20 cellular contexts compared by ENCODE assay signal in the genomic region with DNA sequence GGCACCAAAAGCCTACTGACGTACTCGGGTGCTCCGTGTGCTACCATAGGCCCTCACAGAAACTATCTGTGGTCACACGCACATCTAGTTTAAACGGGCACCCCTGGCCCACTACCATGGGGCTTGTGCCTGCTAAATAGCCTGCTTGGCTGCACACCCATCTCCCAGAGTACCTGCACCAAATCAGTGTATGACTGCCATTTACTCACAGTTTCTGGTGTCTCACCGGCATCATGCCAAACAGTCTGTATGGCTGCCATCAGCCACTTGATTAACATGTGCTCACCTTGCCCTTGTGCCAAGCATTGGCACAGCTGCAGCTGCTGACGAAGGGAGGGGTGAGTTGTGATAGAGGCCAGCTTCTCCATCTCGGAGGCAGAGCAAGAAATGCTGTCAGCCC.
DNase-seq lines count a peak whose midpoint lies in the region; ATAC-seq and TF ChIP-seq lines count a peak whose summit lies in the region.
"Had no signal": no experiment of that assay in that cellular context is flagged by ENCODE, and none has a peak within 500 bp of the region (broad histone marks: within the 10 kb centered on the region; RNA-seq: fewer than 3 reads in every experiment).

No MANE protein-coding gene starts in this region.

- TF ChIP-seq POLR2A in gastroesophageal sphincter (IDR thresholded peaks at IDR 0.05) (no peak), stomach (IDR thresholded peaks at IDR 0.05) (no peak), suprapubic skin (IDR thresholded peaks at IDR 0.05) (no peak)

- WGBS in gastroesophageal sphincter (ENCODE audit: low coverage in 1 of 2), 2 donors = 57 to 58% methylated on average over 3 to 7 of the region's 8 CpGs
- WGBS in stomach, 5 donors = 35 to 61% (median 42%) methylated on average over 8 of the region's 8 CpGs
- WGBS in suprapubic skin = 78% methylated on average over 5 of the region's 8 CpGs

- ATAC-seq in gastroesophageal sphincter (peak; percentile 19), GM18517 (IDR thresholded peaks at IDR 0.05; ENCODE audit: unreplicated experiment) (no peak)
- ATAC-seq: activated CD8-positive, alpha-beta T cell treated with anti-CD3 and anti-CD28 coated beads, Interleukin-2, amount 10 ng/mL, durations not matched to agents 7 days and 5 days; GM12878; stimulated activated naive B cell treated with anti-CD40 and anti-IgM and Interleukin-4, amounts not matched to agents 10 μg/mL and 1 μg/mL and 100 μg/mL, for 72 hours had no signal

- H3K4me3 ChIP-seq in gastroesophageal sphincter (no peak overlapping the region), stomach (no peak overlapping the region), suprapubic skin (no peak overlapping the region)
- H3K4me3 ChIP-seq: BLaER1 treated with 17β-estradiol and CSF1 and Interleukin-3, amounts not matched to agents 10 nM and 100 nM; GM12878; sigmoid colon had no signal

- H3K4me1 ChIP-seq in gastroesophageal sphincter (no peaks in the 10 kb centered on the region), stomach (no peaks in the 10 kb centered on the region), suprapubic skin (no peaks in the 10 kb centered on the region)
- H3K4me1 ChIP-seq: BLaER1 treated with 17β-estradiol and CSF1 and Interleukin-3, amounts not matched to agents 10 nM and 100 nM; sigmoid colon had no signal

- intact Hi-C loops in stomach (cut with DNase I; ENCODE audit: low total_unique reads) = no loop called here

- TF ChIP-seq CTCF in gastroesophageal sphincter (IDR thresholded peaks at IDR 0.05) (no peak), stomach (IDR thresholded peaks at IDR 0.05) (no peak), suprapubic skin (IDR thresholded peaks at IDR 0.05) (no peak)

- H3K9me3 ChIP-seq in gastroesophageal sphincter (no peaks in the 10 kb centered on the region), stomach (no peaks in the 10 kb centered on the region), suprapubic skin (no peaks in the 10 kb centered on the region)
- H3K9me3 ChIP-seq: BLaER1 treated with 17β-estradiol and CSF1 and Interleukin-3, amounts not matched to agents 10 nM and 100 nM; sigmoid colon had no signal

- DNase-seq in NCI-H1092 treated with DMSO at 0.1 percent for 48 hours (lab: John Stamatoyannopoulos, UW) (peak; percentile 92), NCI-H2171 treated with DMSO at 0.1 percent for 48 hours (lab: John Stamatoyannopoulos, UW) (peak; percentile 61), stomach (peak; percentile 88), GM19240 (ENCODE audit: insufficient read length, low spot score) (no peak), suprapubic skin (ENCODE audit: low spot score in 2 of 2) (no peak)
- DNase-seq: activated CD8-positive, alpha-beta T cell treated with anti-CD3 and anti-CD28 coated beads, Interleukin-2, amount 10 ng/mL, durations not matched to agents 7 days and 5 days; cerebellar nuclear complex; EL; NCI-H187 treated with DMSO at 0.1 percent for 48 hours; NCI-H82; sigmoid colon; stimulated activated CD4-positive, alpha-beta T cell treated with anti-CD3 and anti-CD28 coated beads, Interleukin-4, amount 100 ng/mL, for 24 hours; stimulated activated naive B cell treated with anti-CD40 and anti-IgM and Interleukin-4, amounts not matched to agents 10 μg/mL and 1 μg/mL and 100 μg/mL, for 72 hours; T-helper 2 cell had no signal

- H3K27ac ChIP-seq in gastroesophageal sphincter = no peak overlapping the region
- H3K27ac ChIP-seq in stomach = no peak overlapping the region
- no peak overlapping the region for H3K27ac ChIP-seq in suprapubic skin
- H3K27ac ChIP-seq: BLaER1 treated with 17β-estradiol and CSF1 and Interleukin-3, amounts not matched to agents 10 nM and 100 nM; HL-60; KMS-11; sigmoid colon had no signal

- H3K36me3 ChIP-seq in gastroesophageal sphincter (no peaks in the 10 kb centered on the region), stomach (no peaks in the 10 kb centered on the region), suprapubic skin (no peaks in the 10 kb centered on the region)
- H3K36me3 ChIP-seq: BLaER1 treated with 17β-estradiol and CSF1 and Interleukin-3, amounts not matched to agents 10 nM and 100 nM; sigmoid colon had no signal

- H3K27me3 ChIP-seq in gastroesophageal sphincter (no peaks in the 10 kb centered on the region), stomach (no peaks in the 10 kb centered on the region), suprapubic skin (no peaks in the 10 kb centered on the region)
- H3K27me3 ChIP-seq: BLaER1 treated with 17β-estradiol and CSF1 and Interleukin-3, amounts not matched to agents 10 nM and 100 nM; sigmoid colon had no signal

- no peak for TF ChIP-seq EP300 in gastroesophageal sphincter (IDR thresholded peaks at IDR 0.05)
- no peak for TF ChIP-seq EP300 in stomach (IDR thresholded peaks at IDR 0.05)
- no peak for TF ChIP-seq EP300 in suprapubic skin (IDR thresholded peaks at IDR 0.05)

Comparison
In these comparisons a context has a peak if more than half of its experiments do, and no peak if none do; other contexts are left out.
1. DNase-seq: peak in NCI-H1092 treated with DMSO at 0.1 percent for 48 hours (single experiment), NCI-H2171 treated with DMSO at 0.1 percent for 48 hours (single experiment) and stomach (single experiment); none in GM19240 (single experiment) and suprapubic skin (0 of 2).